ENCODE assay signal across 1 cellular context in genomic region chr6:30926644-30927043, GRCh38.
TF ChIP-seq lines count a peak whose summit lies in the region.

No MANE protein-coding gene starts in this region.

TF ChIP-seq in A549, 52 proteins besides CTCF, POLR2A, EP300 and RAD21 (continued from another document):
- TF ChIP-seq TP53 (CRISPR knock-in tag; IDR thresholded peaks at IDR 0.05), result no peak
- no peak for TF ChIP-seq ZFP36 (IDR thresholded peaks at IDR 0.05; ENCODE audit: borderline replicate concordance, partially characterized antibody)
- no peak for TF ChIP-seq SREBF2 (IDR thresholded peaks at IDR 0.05)
- no peak for TF ChIP-seq BCL3 (IDR thresholded peaks at IDR 0.05)
- TF ChIP-seq BHLHE40 (IDR thresholded peaks at IDR 0.05; ENCODE audit: low read depth, low read length), result no peak
- TF ChIP-seq ZNF302 (CRISPR knock-in tag; IDR thresholded peaks at IDR 0.05), result no peak
- TF ChIP-seq ZC3H11A (IDR thresholded peaks at IDR 0.05), result no peak
- no peak for TF ChIP-seq ELK1 (IDR thresholded peaks at IDR 0.05; ENCODE audit: low read depth, low read length)
- no peak for TF ChIP-seq EHMT2 (IDR thresholded peaks at IDR 0.05; ENCODE audit: low read depth)
- no peak for TF ChIP-seq MAX (IDR thresholded peaks at IDR 0.05)
- TF ChIP-seq SMC3 (IDR thresholded peaks at IDR 0.05), result no peak
- no peak for TF ChIP-seq POLR2AphosphoS2 (conservative IDR thresholded peaks at IDR 0.05; ENCODE audit: low read length)
- TF ChIP-seq MYC (IDR thresholded peaks at IDR 0.05; ENCODE audit: borderline replicate concordance, low read length), result no peak
- no peak for TF ChIP-seq HMGXB4 (CRISPR knock-in tag; IDR thresholded peaks at IDR 0.05; ENCODE audit: borderline replicate concordance)
